Comparison of ENCODE assay signal across 13 cellular contexts in genomic region chr17:14459955-14460354, GRCh38.
A peak's percentile ranks its signal among the peaks of the same experiment; 100 is the strongest.
DNase-seq lines count a peak whose midpoint lies in the region; ATAC-seq lines count a peak whose summit lies in the region.
"Had no signal": no experiment of that assay in that cellular context is flagged by ENCODE, and none has a peak within 500 bp of the region (broad histone marks: within the 10 kb centered on the region; RNA-seq: fewer than 3 reads in every experiment).

No MANE protein-coding gene starts in this region.

- no peaks in the 10 kb centered on the region for H3K79me1 ChIP-seq in mesendoderm (ENCODE audit: low read length)

- H3K9ac ChIP-seq in BLaER1 treated with 17β-estradiol and CSF1 and Interleukin-3, amounts not matched to agents 10 nM and 100 nM = no peak overlapping the region
- no peak overlapping the region for H3K9ac ChIP-seq in mesendoderm (ENCODE audit: low read length)

- H3K18ac ChIP-seq in mesendoderm (ENCODE audit: low read length) = no peak overlapping the region

- no peak overlapping the region for H3K4ac ChIP-seq in mesendoderm (ENCODE audit: low read depth, low read length)

- no peak overlapping the region for H3K23ac ChIP-seq in mesendoderm (ENCODE audit: low read length)

- H3K36me3 ChIP-seq in BLaER1 treated with 17β-estradiol and CSF1 and Interleukin-3, amounts not matched to agents 10 nM and 100 nM = no peaks in the 10 kb centered on the region; a peak in 1 of 22 replicates
- no peaks in the 10 kb centered on the region for H3K36me3 ChIP-seq in mesendoderm (ENCODE audit: control insufficient read depth, insufficient read depth, low read length)
- H3K36me3 ChIP-seq: BE2C had no signal

- DNase-seq in NCI-H526 (lab: John Stamatoyannopoulos, UW) = peak; percentile 16 to 30
- DNase-seq in mesendoderm = no peak
- DNase-seq in UCSD-AML1 (lab: John Stamatoyannopoulos, UW; ENCODE audit: unreplicated experiment) = no peak
- DNase-seq: BE2C, DMS53, H7 had no signal

- ATAC-seq in HG02759 (IDR thresholded peaks at IDR 0.05; ENCODE audit: unreplicated experiment) (no peak), GM18519 (IDR thresholded peaks at IDR 0.05; ENCODE audit: low FRiP score, unreplicated experiment) (no peak), GM21723 (IDR thresholded peaks at IDR 0.05; ENCODE audit: unreplicated experiment) (no peak)
- ATAC-seq: GM12878, GM23338, HepG2 had no signal

- H2BK120ac ChIP-seq in mesendoderm (ENCODE audit: low read depth, low read length) = no peak overlapping the region

- no peak overlapping the region for H4K8ac ChIP-seq in mesendoderm (ENCODE audit: low read depth, low read length)

- no peaks in the 10 kb centered on the region for H3K79me2 ChIP-seq in mesendoderm (ENCODE audit: control insufficient read depth, insufficient read depth, low read length)

- no CpG with 5 or more reads among the region's 5 CpGs for WGBS in mesendoderm (ENCODE audit: extremely low coverage, insufficient coverage, low lambda C conversion rate)

- H4K20me1 ChIP-seq in BLaER1 treated with 17β-estradiol and CSF1 and Interleukin-3, amounts not matched to agents 10 nM and 100 nM = no peaks in the 10 kb centered on the region

- peaks cover 11 to 46% (median 33%) of the 10 kb centered on the region in 11 experiments; a peak in 19 of 22 replicates for H3K9me3 ChIP-seq in BLaER1 treated with 17β-estradiol and CSF1 and Interleukin-3, amounts not matched to agents 10 nM and 100 nM (replicated peaks in 1 of 11)
- H3K9me3 ChIP-seq: BE2C had no signal

- H4K5ac ChIP-seq in mesendoderm (ENCODE audit: low read length) = no peak overlapping the region

- no peak overlapping the region for H3K4me3 ChIP-seq in BLaER1 treated with 17β-estradiol and CSF1 and Interleukin-3, amounts not matched to agents 10 nM and 100 nM
- H3K4me3 ChIP-seq in mesendoderm (ENCODE audit: low read length) = no peak overlapping the region
- H3K4me3 ChIP-seq: GM12878, GM23338 had no signal

- H3K27ac ChIP-seq in BLaER1 treated with 17β-estradiol and CSF1 and Interleukin-3, amounts not matched to agents 10 nM and 100 nM = peak overlapping the region in 2 of 11 experiments; percentile 9 to 20; a peak in 1 of 22 replicates
- H3K27ac ChIP-seq in mesendoderm (ENCODE audit: low read depth, low read length) = no peak overlapping the region

- no peaks in the 10 kb centered on the region for H3K27me3 ChIP-seq in BLaER1 treated with 17β-estradiol and CSF1 and Interleukin-3, amounts not matched to agents 10 nM and 100 nM
- no peaks in the 10 kb centered on the region for H3K27me3 ChIP-seq in mesendoderm (ENCODE audit: insufficient read depth, low read length, poor library complexity)
- H3K27me3 ChIP-seq: BE2C had no signal

- H3K56ac ChIP-seq in mesendoderm (ENCODE audit: low read length) = no peak overlapping the region

- no peak overlapping the region for H2BK15ac ChIP-seq in mesendoderm (replicated peaks; ENCODE audit: low read depth)

- peak overlapping the region in 8 of 11 experiments; percentile 9 to 85 (median 60); a peak in 16 of 22 replicates for H3K4me2 ChIP-seq in BLaER1 treated with 17β-estradiol and CSF1 and Interleukin-3, amounts not matched to agents 10 nM and 100 nM
- no peak overlapping the region for H3K4me2 ChIP-seq in mesendoderm (ENCODE audit: low read length)
- H3K4me2 ChIP-seq: GM23338 had no signal

- H2AK5ac ChIP-seq in mesendoderm (ENCODE audit: low read length) = peak overlapping the region; percentile 3

- no peak overlapping the region for H2BK5ac ChIP-seq in mesendoderm (ENCODE audit: low read length)

- peaks cover under 1 to 94% (median 52%) of the 10 kb centered on the region in 10 experiments; a peak in 16 of 20 replicates for H3K4me1 ChIP-seq in BLaER1 treated with 17β-estradiol and CSF1 and Interleukin-3, amounts not matched to agents 10 nM and 100 nM
- H3K4me1 ChIP-seq in mesendoderm (ENCODE audit: control insufficient read depth, low read depth, low read length) = peaks cover 6% of the 10 kb centered on the region
- H3K4me1 ChIP-seq: BE2C had no signal

Comparison
In these comparisons a context has a peak if more than half of its experiments do, and no peak if none do; other contexts are left out.
1. DNase-seq: peak in NCI-H526 (2 of 2); none in mesendoderm (single experiment) and UCSD-AML1 (single experiment).